ENCODE assay signal across 12 cellular contexts in the genomic region with DNA sequence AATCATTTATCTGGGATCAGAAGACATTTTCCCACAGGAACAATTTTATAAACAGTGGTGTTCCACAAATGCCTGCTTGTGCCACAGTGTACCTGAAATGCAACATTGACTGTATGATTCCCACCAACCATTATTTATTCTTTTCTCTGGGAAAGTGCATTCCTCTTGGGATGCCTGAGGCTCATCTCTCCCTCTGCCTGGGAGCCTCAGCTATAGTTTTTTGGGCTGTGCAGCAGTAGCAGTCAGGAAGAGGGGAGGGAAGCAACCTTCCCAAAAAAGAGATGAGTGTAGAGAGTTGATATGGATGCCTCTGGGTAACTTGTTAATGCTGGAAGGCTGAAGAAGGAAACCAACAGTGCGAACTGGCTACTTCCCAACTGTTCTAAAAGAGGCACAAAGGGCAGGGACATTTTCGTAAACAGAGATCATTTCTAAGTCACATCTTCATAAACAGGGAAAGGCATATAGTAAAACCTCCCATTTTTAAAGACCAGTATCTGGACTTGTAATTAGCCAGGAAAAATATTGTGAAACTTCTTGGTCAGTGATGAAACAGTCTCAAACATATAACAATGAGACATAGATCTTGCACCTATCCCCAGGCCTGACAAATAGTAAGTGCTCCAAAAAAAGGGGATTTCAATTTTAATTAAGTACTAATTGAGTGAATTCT. TPM values are rescaled to one million over a fixed set of nuclear protein-coding genes. Genes with fewer than 3 reads are reported as not detected.
A peak's percentile ranks its signal among the peaks of the same experiment; 100 is the strongest.
DNase-seq lines count a peak whose midpoint lies in the region; ATAC-seq and TF ChIP-seq lines count a peak whose summit lies in the region.
"Had no signal": no experiment of that assay in that cellular context is flagged by ENCODE, and none has a peak within 500 bp of the region (broad histone marks: within the 10 kb centered on the region; RNA-seq: fewer than 3 reads in every experiment).

No MANE protein-coding gene starts in this region.

- POLR2A ChIA-PET in GM10248 (lab: Yijun Ruan, JAX), result no interaction called here

- TF ChIP-seq CTCF in RWPE2 (IDR thresholded peaks at IDR 0.05; ENCODE audit: poor library complexity, severe bottlenecking), result no peak
- TF ChIP-seq CTCF in esophagus muscularis mucosa (IDR thresholded peaks at IDR 0.05), result no peak
- no peak for TF ChIP-seq CTCF in uterus (IDR thresholded peaks at IDR 0.05)
- TF ChIP-seq CTCF in GM10248 (IDR thresholded peaks at IDR 0.05; ENCODE audit: control extremely low read depth, extremely low read depth, low read depth, missing control alignments), result no peak

- no peak overlapping the region for H3K4me3 ChIP-seq in RWPE2 (ENCODE audit: severe bottlenecking)
- H3K4me3 ChIP-seq in esophagus muscularis mucosa, result peak overlapping the region in 2 of 4 donors; percentile 61 to 70
- peak overlapping the region in 1 of 2 donors; percentile 67 for H3K4me3 ChIP-seq in muscle layer of duodenum (ENCODE audit: low read depth in 1 of 2, low read length in 2 of 2)
- no peak overlapping the region for H3K4me3 ChIP-seq in uterus

- TF ChIP-seq EP300 in esophagus muscularis mucosa (IDR thresholded peaks at IDR 0.05), result no peak

- DNase-seq in RWPE2 (ENCODE audit: low spot score) (no peak), esophagus muscularis mucosa (ENCODE audit: extremely low spot score) (peak; percentile 78), uterus (peak in 1 of 2 donors; percentile 44), GM10248 (ENCODE audit: extremely low spot score) (no peak)
- DNase-seq: activated naive CD4-positive, alpha-beta T cell treated with Interleukin-2 at 50 U/mL for 16 hours; DND-41; NCI-H1694 treated with DMSO at 0.1 percent for 48 hours had no signal

- intact Hi-C loops in esophagus muscularis mucosa (cut with DNase I) (no loop called here), uterus (cut with DNase I; ENCODE audit: low total_unique reads) (no loop called here)

- WGBS in esophagus muscularis mucosa, result 39% methylated on average over 2 of the region's 2 CpGs

- H3K27ac ChIP-seq in RWPE2 (ENCODE audit: poor library complexity, severe bottlenecking) (peak overlapping the region; percentile 90), esophagus muscularis mucosa (replicated peaks in 1 of 4) (peak overlapping the region; percentile 89 to 95 (median 92)), muscle layer of duodenum (ENCODE audit: low read length) (peak overlapping the region; percentile 95), uterus (peak overlapping the region; percentile 90 to 96)
- H3K27ac ChIP-seq: RWPE1 had no signal

- ATAC-seq in RWPE2 (ENCODE audit: low read depth) (no peak), GM18517 (IDR thresholded peaks at IDR 0.05; ENCODE audit: unreplicated experiment) (no peak), HG03442 (IDR thresholded peaks at IDR 0.05; ENCODE audit: unreplicated experiment) (no peak)
- ATAC-seq: esophagus mucosa had no signal

- TF ChIP-seq POLR2A in esophagus muscularis mucosa (IDR thresholded peaks at IDR 0.05; ENCODE audit: low read depth) (no peak), uterus (IDR thresholded peaks at IDR 0.05) (no peak)

- H3K4me1 ChIP-seq in RWPE2 (ENCODE audit: insufficient read depth, poor library complexity, severe bottlenecking), result peaks cover 22% of the 10 kb centered on the region
- peaks cover 19 to 22% (median 20%) of the 10 kb centered on the region in 4 donors for H3K4me1 ChIP-seq in esophagus muscularis mucosa
- H3K4me1 ChIP-seq in muscle layer of duodenum (ENCODE audit: control insufficient read depth in 1 of 2, insufficient read depth in 2 of 2, low read length in 2 of 2), result peaks cover 5 to 11% of the 10 kb centered on the region in 2 donors
- H3K4me1 ChIP-seq in uterus, result peaks cover 0 to 5% of the 10 kb centered on the region in 2 donors

- H3K9me3 ChIP-seq in RWPE2 (ENCODE audit: severe bottlenecking) (no peaks in the 10 kb centered on the region), esophagus muscularis mucosa (no peaks in the 10 kb centered on the region), muscle layer of duodenum (ENCODE audit: control insufficient read depth in 1 of 2, low read length in 2 of 2) (no peaks in the 10 kb centered on the region), uterus (no peaks in the 10 kb centered on the region)

- CTCF ChIA-PET in GM10248 (lab: Yijun Ruan, JAX), result no interaction called here

- H3K36me3 ChIP-seq in RWPE2 (ENCODE audit: low read depth), result peaks cover 15% of the 10 kb centered on the region
- H3K36me3 ChIP-seq in esophagus muscularis mucosa, result no peaks in the 10 kb centered on the region
- peaks cover 0 to 16% of the 10 kb centered on the region in 2 donors for H3K36me3 ChIP-seq in muscle layer of duodenum (ENCODE audit: control insufficient read depth in 1 of 2, insufficient read depth in 2 of 2, low read length in 2 of 2)
- no peaks in the 10 kb centered on the region for H3K36me3 ChIP-seq in uterus

- H3K27me3 ChIP-seq in RWPE2 (ENCODE audit: insufficient read depth, poor library complexity, severe bottlenecking) (no peaks in the 10 kb centered on the region), esophagus muscularis mucosa (no peaks in the 10 kb centered on the region), muscle layer of duodenum (ENCODE audit: low read depth, low read length) (no peaks in the 10 kb centered on the region), uterus (no peaks in the 10 kb centered on the region)

RNA-seq across cellular contexts. Expression of gene CALD1, which starts 1.4 kb away (rescaled TPM):
- total RNA-seq in esophagus muscularis mucosa (1,000 to 10,000 TPM; 2,057 to 3,140 (median 2,687) TPM), uterus (1,000 to 10,000 TPM in 1 of 4 donors, 100 to 1,000 TPM in 3; 351 to 1,046 (median 551) TPM)
